8 cellular contexts compared by ENCODE assay signal in genomic region chrX:129925305-129926092, GRCh38. TPM values are rescaled to one million over a fixed set of nuclear protein-coding genes. Genes with fewer than 3 reads are reported as not detected.
A peak's percentile ranks its signal among the peaks of the same experiment; 100 is the strongest.
DNase-seq lines count a peak whose midpoint lies in the region; ATAC-seq and TF ChIP-seq lines count a peak whose summit lies in the region.

No MANE protein-coding gene starts in this region.

- H4K20me1 ChIP-seq in DND-41 (ENCODE audit: insufficient read depth, low read length), result no peaks in the 10 kb centered on the region

- peak; percentile 86 for ATAC-seq in DND-41 (ENCODE audit: insufficient read depth, low read depth)
- ATAC-seq in HG02798 (IDR thresholded peaks at IDR 0.05; ENCODE audit: poor library complexity, unreplicated experiment), result peak; percentile 40
- ATAC-seq in naive thymus-derived CD4-positive, alpha-beta T cell, result peak; percentile 89
- ATAC-seq in stimulated activated naive CD8-positive, alpha-beta T cell treated with anti-CD3 and anti-CD28 coated beads, Interleukin-15, Interleukin-2, amounts not matched to agents 100 U/mL and 50 U/mL, for 24 hours, result peak; percentile 78
- no peak for ATAC-seq in HG03521 (IDR thresholded peaks at IDR 0.05; ENCODE audit: unreplicated experiment)

- H3K36me3 Mint-ChIP-seq in naive thymus-derived CD4-positive, alpha-beta T cell, result peaks cover 0 to 16% (median 3%) of the 10 kb centered on the region in 5 donors

- intact Hi-C loops in naive thymus-derived CD4-positive, alpha-beta T cell (cut with micrococcal nuclease), result loop anchor here (1.0 to 2.0 kb wide), 6 partner anchors 19 to 319 kb away; partner anchors contain the start of gene UTP14A (in 1 of the 2)

- H3K4me2 ChIP-seq in DND-41 (ENCODE audit: insufficient read depth, low read length), result no peak overlapping the region

- no peak overlapping the region for H3K9ac ChIP-seq in DND-41 (ENCODE audit: low read depth, low read length)

- H3K9me3 ChIP-seq in DND-41 (ENCODE audit: insufficient read depth, low read length, severe bottlenecking), result no peaks in the 10 kb centered on the region
- no peaks in the 10 kb centered on the region for H3K9me3 ChIP-seq in naive thymus-derived CD4-positive, alpha-beta T cell (ENCODE audit: control insufficient read depth in 2 of 3, low read length in 3 of 3)

- H3K4me3 Mint-ChIP-seq in naive thymus-derived CD4-positive, alpha-beta T cell, result no peak overlapping the region

- POLR2A ChIA-PET in naive thymus-derived CD4-positive, alpha-beta T cell (lab: Charles Lee), result interaction anchor here (0.6 to 1.0 kb wide), 2 partner anchors 135 to 324 kb away, joined by 3 read pairs; no protein-coding TSS in a partner anchor

- H3K9me3 Mint-ChIP-seq in naive thymus-derived CD4-positive, alpha-beta T cell, result no peaks in the 10 kb centered on the region

- H3K36me3 ChIP-seq in DND-41 (ENCODE audit: insufficient read depth, low read length), result peaks cover 82% of the 10 kb centered on the region
- peaks cover 0 to 35% (median 4%) of the 10 kb centered on the region in 3 experiments for H3K36me3 ChIP-seq in naive thymus-derived CD4-positive, alpha-beta T cell (ENCODE audit: control insufficient read depth in 2 of 3, insufficient read depth in 3 of 3, low read length in 3 of 3)

- DNase-seq in DND-41 (peak; percentile 71), NOMO-1 (lab: John Stamatoyannopoulos, UW; ENCODE audit: unreplicated experiment in 2 of 2) (peak; percentile 63 to 67), epithelial cell of proximal tubule (ENCODE audit: low read depth) (no peak)
- DNase-seq in activated CD8-positive, alpha-beta memory T cell treated with anti-CD3 and anti-CD28 coated beads, Interleukin-2, amount 50 U/mL, for 4 hours, result peak; percentile 66
- DNase-seq in naive thymus-derived CD4-positive, alpha-beta T cell, result peak; percentile 18 to 74 (median 67)
- DNase-seq in stimulated activated naive CD8-positive, alpha-beta T cell treated with anti-CD3 and anti-CD28 coated beads, Interleukin-15, Interleukin-2, amounts not matched to agents 100 U/mL and 50 U/mL, for 24 hours, result peak; percentile 65

- H3K4me3 ChIP-seq in DND-41 (ENCODE audit: low read depth in 1 of 2, low read length in 2 of 2), result no peak overlapping the region
- H3K4me3 ChIP-seq in epithelial cell of proximal tubule (ENCODE audit: low read depth, low read length), result no peak overlapping the region
- no peak overlapping the region for H3K4me3 ChIP-seq in naive thymus-derived CD4-positive, alpha-beta T cell (ENCODE audit: low read length)

- peak; percentile 73 for TF ChIP-seq CTCF in DND-41 (IDR thresholded peaks at IDR 0.05; ENCODE audit: borderline replicate concordance, extremely low read depth, low read length, poor library complexity, severe bottlenecking)
- TF ChIP-seq CTCF in epithelial cell of proximal tubule (conservative IDR thresholded peaks at IDR 0.05; ENCODE audit: low read depth, low read length), result peak; percentile 66

- no peaks in the 10 kb centered on the region for H3K27me3 Mint-ChIP-seq in naive thymus-derived CD4-positive, alpha-beta T cell

- H3K27me3 ChIP-seq in DND-41 (ENCODE audit: insufficient read depth, low read length, poor library complexity), result no peaks in the 10 kb centered on the region
- H3K27me3 ChIP-seq in naive thymus-derived CD4-positive, alpha-beta T cell (ENCODE audit: control insufficient read depth in 2 of 2, insufficient read depth in 2 of 2, low read length in 2 of 2), result no peaks in the 10 kb centered on the region

- no peaks in the 10 kb centered on the region for H3K4me1 ChIP-seq in DND-41 (ENCODE audit: insufficient read depth, low read length)
- H3K4me1 ChIP-seq in naive thymus-derived CD4-positive, alpha-beta T cell (ENCODE audit: control insufficient read depth in 2 of 2, insufficient read depth in 2 of 2, low read length in 2 of 2), result no peaks in the 10 kb centered on the region

- H3K4me1 Mint-ChIP-seq in naive thymus-derived CD4-positive, alpha-beta T cell, result peaks cover 0 to 5% (median 0%) of the 10 kb centered on the region in 7 donors

- no peaks in the 10 kb centered on the region for H3K79me2 ChIP-seq in DND-41 (ENCODE audit: insufficient read depth, low read length)

- peak overlapping the region in 1 of 9 donors; percentile 41 for H3K27ac Mint-ChIP-seq in naive thymus-derived CD4-positive, alpha-beta T cell

- no peak overlapping the region for H3K27ac ChIP-seq in DND-41 (ENCODE audit: low read length)
- no peak overlapping the region for H3K27ac ChIP-seq in naive thymus-derived CD4-positive, alpha-beta T cell (ENCODE audit: low read depth, low read length)

- H2AFZ ChIP-seq in DND-41 (ENCODE audit: low read depth, low read length), result no peak overlapping the region

- CTCF ChIA-PET in naive thymus-derived CD4-positive, alpha-beta T cell (lab: Charles Lee), result interaction anchor here (0.6 to 8.2 kb wide), 18 partner anchors 13 to 313 kb away, joined by 3 to 106 read pairs (median 4); partner anchors contain the start of gene UTP14A

RNA-seq across cellular contexts. Expression of gene UTP14A, which starts 19.5 kb away (rescaled TPM):
- 9.7 and 23.1 TPM in 2 replicates for total RNA-seq in epithelial cell of proximal tubule
- total RNA-seq in naive thymus-derived CD4-positive, alpha-beta T cell, result 10 to 100 TPM; 11.3 to 28.6 (median 22.4) TPM
- polyA plus RNA-seq in naive thymus-derived CD4-positive, alpha-beta T cell, result 10 to 100 TPM; 11.0 to 16.5 TPM

RNA-seq across cellular contexts. Expression of gene BCORL1, which starts 56.9 kb away (rescaled TPM):
- total RNA-seq in epithelial cell of proximal tubule, result 1.6 and 1.7 TPM in 2 replicates
- total RNA-seq in naive thymus-derived CD4-positive, alpha-beta T cell, result 1 to 10 TPM; 5.8 to 8.9 (median 8.2) TPM
- 1 to 10 TPM in 1 of 2 donors, under 1 TPM in 1; 0.64 to 2.5 TPM for polyA plus RNA-seq in naive thymus-derived CD4-positive, alpha-beta T cell
